Comparison of ENCODE assay signal across 31 cellular contexts in the genomic region with DNA sequence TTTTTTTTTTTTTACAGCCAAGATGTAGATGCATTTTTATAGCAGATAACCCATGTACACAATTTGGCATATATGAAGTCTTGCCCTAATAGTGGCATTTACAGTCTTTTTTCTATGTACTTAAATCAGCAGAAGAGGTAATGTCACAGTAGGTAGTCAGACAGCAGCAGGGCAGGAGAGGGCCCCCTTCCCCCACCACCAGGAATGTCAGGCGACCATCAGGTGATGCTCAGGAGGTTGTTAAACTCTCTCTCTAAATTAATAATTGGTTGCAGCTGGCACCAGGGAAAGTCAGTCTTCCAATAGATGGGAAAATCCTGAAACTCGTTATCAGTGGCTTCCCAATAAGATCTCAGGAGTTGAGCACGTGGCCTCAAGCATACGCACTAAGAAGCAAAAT.
"Had no signal": no experiment of that assay in that cellular context is flagged by ENCODE, and none has a peak within 500 bp of the region (broad histone marks: within the 10 kb centered on the region; RNA-seq: fewer than 3 reads in every experiment).

No MANE protein-coding gene starts in this region.

- H3K27ac ChIP-seq: coronary artery, esophagus squamous epithelium, heart right ventricle, ovary, psoas muscle, skin epidermis, spleen, suprapubic skin, transverse colon, upper lobe of right lung, uterus had no signal

- H3K4me3 Mint-ChIP-seq: memory B cell; mesothelial cell of epicardium; naive B cell; nephron; stimulated activated naive B cell treated with anti-CD40 and anti-IgM and Interleukin-4, amounts not matched to agents 10 μg/mL and 1 μg/mL and 100 μg/mL, for 72 hours; stimulated activated naive CD8-positive, alpha-beta T cell treated with anti-CD3 and anti-CD28 coated beads, Interleukin-15, amount 100 ng/mL, for 72 hours had no signal

- H3K36me3 ChIP-seq: esophagus squamous epithelium, heart right ventricle, ovary, spleen, suprapubic skin, transverse colon, upper lobe of right lung, uterus had no signal

- H3K9me3 ChIP-seq: ovary, transverse colon, upper lobe of right lung, uterus had no signal

- H3K4me1 ChIP-seq: esophagus squamous epithelium, heart right ventricle, psoas muscle, spleen, suprapubic skin, transverse colon, upper lobe of right lung, uterus had no signal

- ATAC-seq: heart right ventricle; left lobe of liver; mucosa of descending colon; psoas muscle; right cardiac atrium; stimulated activated naive B cell treated with anti-CD40 and anti-IgM and Interleukin-4, amounts not matched to agents 10 μg/mL and 1 μg/mL and 100 μg/mL, for 72 hours; stimulated activated naive CD8-positive, alpha-beta T cell treated with anti-CD3 and anti-CD28 coated beads, Interleukin-15, amount 100 ng/mL, for 72 hours; upper lobe of right lung had no signal

- H3K36me3 Mint-ChIP-seq: memory B cell; mesothelial cell of epicardium; naive B cell; stimulated activated naive B cell treated with anti-CD40 and anti-IgM and Interleukin-4, amounts not matched to agents 10 μg/mL and 1 μg/mL and 100 μg/mL, for 72 hours had no signal

- H3K27ac Mint-ChIP-seq: memory B cell; mesothelial cell of epicardium; naive B cell; nephron; stimulated activated naive B cell treated with anti-CD40 and anti-IgM and Interleukin-4, amounts not matched to agents 10 μg/mL and 1 μg/mL and 100 μg/mL, for 72 hours; stimulated activated naive CD8-positive, alpha-beta T cell treated with anti-CD3 and anti-CD28 coated beads, Interleukin-15, amount 100 ng/mL, for 72 hours had no signal

- H3K27me3 Mint-ChIP-seq: memory B cell; naive B cell; stimulated activated naive B cell treated with anti-CD40 and anti-IgM and Interleukin-4, amounts not matched to agents 10 μg/mL and 1 μg/mL and 100 μg/mL, for 72 hours; stimulated activated naive CD8-positive, alpha-beta T cell treated with anti-CD3 and anti-CD28 coated beads, Interleukin-15, amount 100 ng/mL, for 72 hours had no signal

- H3K27me3 ChIP-seq: esophagus squamous epithelium, heart right ventricle, ovary, spleen, suprapubic skin, transverse colon, upper lobe of right lung, uterus had no signal

- H3K4me1 Mint-ChIP-seq: memory B cell; mesothelial cell of epicardium; naive B cell; nephron; stimulated activated naive B cell treated with anti-CD40 and anti-IgM and Interleukin-4, amounts not matched to agents 10 μg/mL and 1 μg/mL and 100 μg/mL, for 72 hours; stimulated activated naive CD8-positive, alpha-beta T cell treated with anti-CD3 and anti-CD28 coated beads, Interleukin-15, amount 100 ng/mL, for 72 hours had no signal

- DNase-seq: dermis blood vessel endothelial cell; effector memory CD4-positive, alpha-beta T cell; erythroblast; esophagus squamous epithelium; foreskin melanocyte; glutamatergic neuron; heart right ventricle; hippocampal formation; kidney; mucosa of descending colon; naive B cell; occipital lobe; ovary; posterior cingulate gyrus; psoas muscle; right cardiac atrium; spleen; stimulated activated CD4-positive, alpha-beta T cell treated with anti-CD3 and anti-CD28 coated beads, Interleukin-2, amount 100 ng/mL, for 48 hours; stimulated activated naive B cell treated with anti-CD40 and anti-IgM and Interleukin-4, amounts not matched to agents 10 μg/mL and 1 μg/mL and 100 μg/mL, for 72 hours; stimulated activated naive CD8-positive, alpha-beta T cell treated with anti-CD3 and anti-CD28 coated beads, Interleukin-15, amount 100 ng/mL, for 72 hours; transverse colon; upper lobe of right lung; uterus had no signal

- H3K4me3 ChIP-seq: coronary artery, esophagus squamous epithelium, heart right ventricle, lung, mucosa of descending colon, ovary, psoas muscle, skin epidermis, spleen, suprapubic skin, transverse colon, upper lobe of right lung, uterus had no signal
